ENCODE assay signal across 16 cellular contexts in genomic region chr4:185221491-185221890, GRCh38.
"Had no signal": no experiment of that assay in that cellular context is flagged by ENCODE, and none has a peak within 500 bp of the region (broad histone marks: within the 10 kb centered on the region; RNA-seq: fewer than 3 reads in every experiment).

No MANE protein-coding gene starts in this region.

- DNase-seq: activated CD4-positive, alpha-beta memory T cell treated with anti-CD3 and anti-CD28 coated beads, Interleukin-2, amount 10 ng/mL, durations not matched to agents 7 days and 5 days; activated CD4-positive, alpha-beta T cell treated with anti-CD3 and anti-CD28 coated beads for 1 hour; activated CD8-positive, alpha-beta memory T cell treated with anti-CD3 and anti-CD28 coated beads, Interleukin-2, amount 50 U/mL, for 4 hours; activated naive CD8-positive, alpha-beta T cell treated with anti-CD3 and anti-CD28 coated beads, Interleukin-2, amount 50 U/mL, for 24 hours; activated T-cell treated with anti-CD3 and anti-CD28 coated beads, Interleukin-2, amount 50 U/mL, for 72 hours; cortex of kidney; effector CD8-positive, alpha-beta T cell; left ventricle myocardium superior; posterior cingulate gyrus; stimulated activated CD4-positive, alpha-beta T cell treated with anti-CD3 and anti-CD28 coated beads, Interleukin-4, amount 100 ng/mL, for 4 hours; tibial artery had no signal

- FAIRE-seq: keratinocyte had no signal

- H3K36me3 ChIP-seq: gastroesophageal sphincter, right atrium auricular region, tibial artery, vagina had no signal

- ATAC-seq: activated naive CD8-positive, alpha-beta T cell treated with anti-CD3 and anti-CD28 coated beads, Interleukin-2, amount 50 U/mL, for 24 hours; activated T-cell treated with anti-CD3 and anti-CD28 coated beads, Interleukin-2, amount 50 U/mL, for 72 hours; gastroesophageal sphincter; left ventricle myocardium superior had no signal

- H3K9me3 ChIP-seq: gastroesophageal sphincter, right atrium auricular region, tibial artery, vagina had no signal

- H3K27me3 Mint-ChIP-seq: activated CD4-positive, alpha-beta memory T cell treated with anti-CD3 and anti-CD28 coated beads, Interleukin-2, amount 10 ng/mL, durations not matched to agents 7 days and 5 days; activated naive CD8-positive, alpha-beta T cell treated with anti-CD3 and anti-CD28 coated beads, Interleukin-2, amount 50 U/mL, for 24 hours had no signal

- H3K27ac ChIP-seq: right atrium auricular region, skin epidermis, tibial artery, vagina had no signal

- H3K27ac Mint-ChIP-seq: activated CD4-positive, alpha-beta memory T cell treated with anti-CD3 and anti-CD28 coated beads, Interleukin-2, amount 10 ng/mL, durations not matched to agents 7 days and 5 days; activated naive CD8-positive, alpha-beta T cell treated with anti-CD3 and anti-CD28 coated beads, Interleukin-2, amount 50 U/mL, for 24 hours; activated T-cell treated with anti-CD3 and anti-CD28 coated beads, Interleukin-2, amount 50 U/mL, for 72 hours had no signal

- H3K4me3 ChIP-seq: gastroesophageal sphincter, right atrium auricular region, skin epidermis, tibial artery, vagina had no signal

- H3K9me3 Mint-ChIP-seq: activated T-cell treated with anti-CD3 and anti-CD28 coated beads, Interleukin-2, amount 50 U/mL, for 72 hours had no signal

- H3K27me3 ChIP-seq: gastroesophageal sphincter, right atrium auricular region, tibial artery, vagina had no signal

- H3K4me3 Mint-ChIP-seq: activated CD4-positive, alpha-beta memory T cell treated with anti-CD3 and anti-CD28 coated beads, Interleukin-2, amount 10 ng/mL, durations not matched to agents 7 days and 5 days; activated naive CD8-positive, alpha-beta T cell treated with anti-CD3 and anti-CD28 coated beads, Interleukin-2, amount 50 U/mL, for 24 hours; activated T-cell treated with anti-CD3 and anti-CD28 coated beads, Interleukin-2, amount 50 U/mL, for 72 hours had no signal
